In the genomic region with DNA sequence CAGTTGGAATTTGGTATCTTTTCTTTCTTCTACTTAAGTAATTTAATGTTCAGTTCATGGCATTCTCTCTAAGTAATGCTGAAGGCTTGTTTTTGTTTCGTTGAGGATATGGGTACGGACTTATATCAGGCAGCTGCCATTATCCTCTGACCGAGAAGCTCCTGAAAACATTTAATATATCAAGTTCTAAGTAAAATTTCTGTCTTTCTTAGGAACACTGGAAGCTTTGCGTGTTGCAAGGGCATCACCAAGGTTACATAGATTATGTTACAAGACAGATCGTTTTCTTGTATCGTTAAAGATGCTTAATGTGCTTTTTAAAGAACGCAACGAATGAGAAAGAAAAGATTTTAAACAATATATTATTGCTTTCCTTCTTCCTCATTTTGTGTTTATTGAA, we compare ENCODE assay signal across 8 cellular contexts. TPM values are rescaled to one million over a fixed set of nuclear protein-coding genes. Genes with fewer than 3 reads are reported as not detected.
DNase-seq lines count a peak whose midpoint lies in the region; ATAC-seq and TF ChIP-seq lines count a peak whose summit lies in the region.

No MANE protein-coding gene starts in this region.

- peak overlapping the region; percentile 75 for H3K9ac ChIP-seq in neural cell (ENCODE audit: low read length)

- peaks cover 15% of the 10 kb centered on the region for H3K79me2 ChIP-seq in neural cell (replicated peaks; ENCODE audit: insufficient read depth, low read length)

- no peak for TF ChIP-seq EP300 in neural cell (conservative IDR thresholded peaks at IDR 0.05; ENCODE audit: poor library complexity, severe bottlenecking)

- no peak for DNase-seq in CD4-positive, alpha-beta T cell
- DNase-seq in LNCaP clone FGC (ENCODE audit: low read depth) (no peak), chondrocyte (ENCODE audit: low spot score) (no peak), NCI-H146 treated with DMSO at 0.1 percent for 48 hours (lab: John Stamatoyannopoulos, UW; ENCODE audit: unreplicated experiment) (no peak), NCI-H526 treated with DMSO at 0.1 percent for 48 hours (lab: John Stamatoyannopoulos, UW) (no peak)
- no peak for DNase-seq in effector CD8-positive, alpha-beta T cell (lab: John Stamatoyannopoulos, UW)
- no peak for DNase-seq in NK-92 treated with Interleukin-12 subunit alpha and Interleukin-12 subunit beta, amount 100 ng/mL, for 24 hours (lab: John Stamatoyannopoulos, UW)

- H3K9me3 Mint-ChIP-seq in CD4-positive, alpha-beta T cell = peaks cover 4% of the 10 kb centered on the region
- H3K9me3 Mint-ChIP-seq in chondrocyte (ENCODE audit: low read depth) = peaks cover 15% of the 10 kb centered on the region

- peak overlapping the region; percentile 72 for H3K4me2 ChIP-seq in neural cell (ENCODE audit: low read length)

- no peak for ATAC-seq in CD4-positive, alpha-beta T cell (ENCODE audit: poor library complexity)

- no peaks in the 10 kb centered on the region for H4K20me1 ChIP-seq in neural cell (ENCODE audit: insufficient read depth)

- TF ChIP-seq RAD21 in neural cell (conservative IDR thresholded peaks at IDR 0.05) = no peak

- intact Hi-C loops in CD4-positive, alpha-beta T cell (cut with DNase I, micrococcal nuclease) = loop anchor here (2.0 to 10.0 kb wide), 9 partner anchors 36 to 1359 kb away; a partner anchor contains a TSS

- H3K27me3 ChIP-seq in CD4-positive, alpha-beta T cell (ENCODE audit: control insufficient read depth, insufficient read depth, low read length) = no peaks in the 10 kb centered on the region
- H3K27me3 ChIP-seq in neural cell (ENCODE audit: insufficient read depth, low read depth, low read length) = no peaks in the 10 kb centered on the region

- peak overlapping the region; percentile 46 for H3K27ac ChIP-seq in CD4-positive, alpha-beta T cell (ENCODE audit: low read depth, low read length)
- peak overlapping the region; percentile 41 for H3K27ac ChIP-seq in neural cell (ENCODE audit: low read length)

- POLR2A ChIA-PET in CD4-positive, alpha-beta T cell (lab: Charles Lee) = interaction anchor here (0.6 to 1.3 kb wide), 2 partner anchors 111 to 262 kb away, joined by 3 read pairs; no protein-coding TSS in a partner anchor

- peak overlapping the region; percentile 97 for H3K4me3 Mint-ChIP-seq in CD4-positive, alpha-beta T cell
- peak overlapping the region; percentile 69 for H3K4me3 Mint-ChIP-seq in chondrocyte (ENCODE audit: unreplicated experiment)

- peak overlapping the region; percentile 93 for H3K27ac Mint-ChIP-seq in CD4-positive, alpha-beta T cell
- peak overlapping the region; percentile 58 for H3K27ac Mint-ChIP-seq in chondrocyte (ENCODE audit: unreplicated experiment)

- no peak for TF ChIP-seq CTCF in CD4-positive, alpha-beta T cell (IDR thresholded peaks at IDR 0.05)
- TF ChIP-seq CTCF in LNCaP clone FGC (IDR thresholded peaks at IDR 0.05; ENCODE audit: control insufficient read depth, extremely low read depth, insufficient read depth) = no peak
- no peak for TF ChIP-seq CTCF in chondrocyte (IDR thresholded peaks at IDR 0.05)
- no peak for TF ChIP-seq CTCF in neural cell (IDR thresholded peaks at IDR 0.05; ENCODE audit: poor library complexity, severe bottlenecking)

- H3K9me2 ChIP-seq in neural cell (ENCODE audit: insufficient read depth, low read length) = no peaks in the 10 kb centered on the region

- H3K36me3 ChIP-seq in neural cell (ENCODE audit: insufficient read depth, low read length) = no peaks in the 10 kb centered on the region

- peaks cover 5% of the 10 kb centered on the region for H3K36me3 Mint-ChIP-seq in CD4-positive, alpha-beta T cell (ENCODE audit: low read depth)
- H3K36me3 Mint-ChIP-seq in chondrocyte (ENCODE audit: low read depth) = no peaks in the 10 kb centered on the region

- H3K4me1 Mint-ChIP-seq in CD4-positive, alpha-beta T cell (ENCODE audit: low read depth) = peaks cover 39% of the 10 kb centered on the region
- H3K4me1 Mint-ChIP-seq in chondrocyte (ENCODE audit: low read depth) = peaks cover 30% of the 10 kb centered on the region

- CTCF ChIA-PET in CD4-positive, alpha-beta T cell (lab: Charles Lee) = interaction anchor here (1.0 kb wide), 1 partner anchor 35 kb away, joined by 3 read pairs; no protein-coding TSS in a partner anchor

- H3F3A ChIP-seq in neural cell (ENCODE audit: insufficient read depth, low read length, poor library complexity, severe bottlenecking) = no peaks in the 10 kb centered on the region

- H3K27me3 Mint-ChIP-seq in CD4-positive, alpha-beta T cell = no peaks in the 10 kb centered on the region
- H3K27me3 Mint-ChIP-seq in chondrocyte (ENCODE audit: low read depth) = no peaks in the 10 kb centered on the region

- no peak overlapping the region for H2AFZ ChIP-seq in neural cell (ENCODE audit: low read depth, low read length)

- H3K4me3 ChIP-seq in LNCaP clone FGC (ENCODE audit: low read depth, low read length) (peak overlapping the region; percentile 57), neural cell (ENCODE audit: low read length) (peak overlapping the region; percentile 68)

- no peaks in the 10 kb centered on the region for H3K9me3 ChIP-seq in CD4-positive, alpha-beta T cell (ENCODE audit: control insufficient read depth, low read length)
- no peaks in the 10 kb centered on the region for H3K9me3 ChIP-seq in neural cell (ENCODE audit: low read length)

TF ChIP-seq in neural cell, 6 proteins besides CTCF, POLR2A, EP300 and RAD21:
- TF ChIP-seq MXI1 (conservative IDR thresholded peaks at IDR 0.05; ENCODE audit: poor library complexity, severe bottlenecking) (no peak), SMC3 (conservative IDR thresholded peaks at IDR 0.05; ENCODE audit: poor library complexity) (no peak), EZH2 (IDR thresholded peaks at IDR 0.05; ENCODE audit: borderline replicate concordance, insufficient read depth, low read length, poor library complexity, severe bottlenecking) (no peak), POLR2AphosphoS5 (IDR thresholded peaks at IDR 0.05) (no peak), TAF1 (IDR thresholded peaks at IDR 0.05; ENCODE audit: low read depth) (no peak)
- TF ChIP-seq, protein P1, sequence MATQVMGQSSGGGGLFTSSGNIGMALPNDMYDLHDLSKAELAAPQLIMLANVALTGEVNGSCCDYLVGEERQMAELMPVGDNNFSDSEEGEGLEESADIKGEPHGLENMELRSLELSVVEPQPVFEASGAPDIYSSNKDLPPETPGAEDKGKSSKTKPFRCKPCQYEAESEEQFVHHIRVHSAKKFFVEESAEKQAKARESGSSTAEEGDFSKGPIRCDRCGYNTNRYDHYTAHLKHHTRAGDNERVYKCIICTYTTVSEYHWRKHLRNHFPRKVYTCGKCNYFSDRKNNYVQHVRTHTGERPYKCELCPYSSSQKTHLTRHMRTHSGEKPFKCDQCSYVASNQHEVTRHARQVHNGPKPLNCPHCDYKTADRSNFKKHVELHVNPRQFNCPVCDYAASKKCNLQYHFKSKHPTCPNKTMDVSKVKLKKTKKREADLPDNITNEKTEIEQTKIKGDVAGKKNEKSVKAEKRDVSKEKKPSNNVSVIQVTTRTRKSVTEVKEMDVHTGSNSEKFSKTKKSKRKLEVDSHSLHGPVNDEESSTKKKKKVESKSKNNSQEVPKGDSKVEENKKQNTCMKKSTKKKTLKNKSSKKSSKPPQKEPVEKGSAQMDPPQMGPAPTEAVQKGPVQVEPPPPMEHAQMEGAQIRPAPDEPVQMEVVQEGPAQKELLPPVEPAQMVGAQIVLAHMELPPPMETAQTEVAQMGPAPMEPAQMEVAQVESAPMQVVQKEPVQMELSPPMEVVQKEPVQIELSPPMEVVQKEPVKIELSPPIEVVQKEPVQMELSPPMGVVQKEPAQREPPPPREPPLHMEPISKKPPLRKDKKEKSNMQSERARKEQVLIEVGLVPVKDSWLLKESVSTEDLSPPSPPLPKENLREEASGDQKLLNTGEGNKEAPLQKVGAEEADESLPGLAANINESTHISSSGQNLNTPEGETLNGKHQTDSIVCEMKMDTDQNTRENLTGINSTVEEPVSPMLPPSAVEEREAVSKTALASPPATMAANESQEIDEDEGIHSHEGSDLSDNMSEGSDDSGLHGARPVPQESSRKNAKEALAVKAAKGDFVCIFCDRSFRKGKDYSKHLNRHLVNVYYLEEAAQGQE (IDR thresholded peaks at IDR 0.05; ENCODE audit: borderline replicate concordance) = peak; percentile 12
TF ChIP-seq in neural cell: peak in this region for 1.

RNA-seq across cellular contexts. Expression of a gene that starts 1.0 kb away (rescaled TPM):
- 10 to 100 TPM; 11.0 to 11.4 TPM for total RNA-seq in CD4-positive, alpha-beta T cell
- total RNA-seq in chondrocyte = 210 to 276 TPM (median 223 TPM) in 3 replicates
- polyA plus RNA-seq in neural cell = 38.8 and 43.5 TPM in 2 replicates
- polyA minus RNA-seq in neural cell = 57.3 and 63.1 TPM in 2 replicates

Comparison
In these comparisons a context has a peak if more than half of its experiments do, and no peak if none do; other contexts are left out.
1. RNA of a gene that starts 1.0 kb away (total RNA-seq): 210 to 276 TPM in chondrocyte; 11.0 to 11.4 TPM in CD4-positive, alpha-beta T cell; every median in the first group is over 10 times any median in the second.